1 cellular context compared by ENCODE assay signal in genomic region chr7:87110778-87111177, GRCh38.
A peak's percentile ranks its signal among the peaks of the same experiment; 100 is the strongest.
TF ChIP-seq lines count a peak whose summit lies in the region.

No MANE protein-coding gene starts in this region.

TF ChIP-seq in endothelial cell of umbilical vein, 7 proteins besides CTCF, POLR2A, EP300 and RAD21:
- peak; percentile 84 for TF ChIP-seq GATA2 (IDR thresholded peaks at IDR 0.05; ENCODE audit: insufficient read depth, insufficient read length, low read depth, low read length)
- TF ChIP-seq FOS (IDR thresholded peaks at IDR 0.05; ENCODE audit: borderline replicate concordance, insufficient read depth, low read length) = peak; percentile 93
- TF ChIP-seq MYC (IDR thresholded peaks at IDR 0.05; ENCODE audit: low read depth, low read length) = no peak
- peak; percentile 94 for TF ChIP-seq JUN (IDR thresholded peaks at IDR 0.05; ENCODE audit: borderline replicate concordance, insufficient read depth, insufficient read length, low read depth)
TF ChIP-seq in endothelial cell of umbilical vein: peak in this region for 3.
